In genomic region chr6:82419088-82419720, GRCh38 we compare ENCODE assay signal across 14 cellular contexts. TPM values are rescaled to one million over a fixed set of nuclear protein-coding genes. Genes with fewer than 3 reads are reported as not detected.
DNase-seq lines count a peak whose midpoint lies in the region; ATAC-seq and TF ChIP-seq lines count a peak whose summit lies in the region.
"Had no signal": no experiment of that assay in that cellular context is flagged by ENCODE, and none has a peak within 500 bp of the region (broad histone marks: within the 10 kb centered on the region; RNA-seq: fewer than 3 reads in every experiment).

No MANE protein-coding gene starts in this region.

- H3K4me1 ChIP-seq in SJCRH30 (no peaks in the 10 kb centered on the region), SK-N-SH (ENCODE audit: control insufficient read depth in 1 of 2, insufficient read depth in 2 of 2, low read depth in 1 of 2, low read length in 1 of 2) (no peaks in the 10 kb centered on the region)
- H3K4me1 ChIP-seq: parathyroid adenoma had no signal

- DNase-seq in GM13977 (ENCODE audit: low spot score) (peak; percentile 21), COLO829 (ENCODE audit: low spot score) (no peak), SJCRH30 (no peak), SK-N-SH (no peak)
- DNase-seq: activated naive CD4-positive, alpha-beta T cell treated with Interleukin-2 at 50 U/mL for 16 hours; AML-193; NCI-H345; stimulated activated CD4-positive, alpha-beta T cell treated with anti-CD3 and anti-CD28 coated beads, Interleukin-1b, Interleukin-23, amount 100 ng/mL, for 48 hours; stimulated activated naive B cell treated with anti-CD40 and anti-IgM and Interleukin-4, amounts not matched to agents 10 μg/mL and 1 μg/mL and 100 μg/mL, for 72 hours had no signal

- H3K9me2 ChIP-seq in SK-N-SH, result no peaks in the 10 kb centered on the region

- H3K9ac ChIP-seq in SK-N-SH, result no peak overlapping the region
- H3K9ac ChIP-seq: parathyroid adenoma had no signal

- no peak overlapping the region for H3K4me2 ChIP-seq in SK-N-SH

- in situ Hi-C loops in GM13977 (cut with MboI; ENCODE audit: low pct_unique_long_range_greater_than_20kb, low sequenced_read_pairs, unreplicated experiment), result no loop called here

- no peaks in the 10 kb centered on the region for H4K20me1 ChIP-seq in SK-N-SH (ENCODE audit: insufficient read depth)

- no peaks in the 10 kb centered on the region for H3K79me2 ChIP-seq in SK-N-SH (ENCODE audit: insufficient read depth)
- H3K79me2 ChIP-seq: parathyroid adenoma had no signal

- peak; percentile 43 for ATAC-seq in GM19463 (IDR thresholded peaks at IDR 0.05; ENCODE audit: unreplicated experiment)
- ATAC-seq in HG02870 (IDR thresholded peaks at IDR 0.05; ENCODE audit: unreplicated experiment), result peak; percentile 92
- ATAC-seq in HG03571 (IDR thresholded peaks at IDR 0.05; ENCODE audit: unreplicated experiment), result peak; percentile 56
- ATAC-seq in HG03139 (IDR thresholded peaks at IDR 0.05; ENCODE audit: unreplicated experiment), result no peak
- ATAC-seq: stimulated activated naive B cell treated with anti-CD40 and anti-IgM and Interleukin-4, amounts not matched to agents 10 μg/mL and 1 μg/mL and 100 μg/mL, for 72 hours had no signal

- TF ChIP-seq RAD21 in SK-N-SH (IDR thresholded peaks at IDR 0.05; ENCODE audit: low read length), result no peak

- H2AFZ ChIP-seq in SK-N-SH (ENCODE audit: low read depth), result no peak overlapping the region
- H2AFZ ChIP-seq: parathyroid adenoma had no signal

- TF ChIP-seq EP300 in SK-N-SH (IDR thresholded peaks at IDR 0.05; ENCODE audit: borderline replicate concordance in 1 of 2, low read depth in 1 of 2, low read length in 1 of 2), result no peak

- TF ChIP-seq CTCF in GM13977 (IDR thresholded peaks at IDR 0.05; ENCODE audit: extremely low read depth, insufficient read depth, missing control alignments) (no peak), SK-N-SH (IDR thresholded peaks at IDR 0.05) (no peak)

- H3K4me3 ChIP-seq in SJCRH30 (no peak overlapping the region), SK-N-SH (ENCODE audit: low read depth in 2 of 2, low read length in 1 of 2) (no peak overlapping the region)

- CTCF ChIA-PET in SK-N-SH (lab: Yijun Ruan, JAX), result no interaction called here

- POLR2A ChIA-PET in SK-N-SH (lab: Yijun Ruan, JAX), result no interaction called here

- peaks cover 6% of the 10 kb centered on the region for H3F3A ChIP-seq in SK-N-SH (replicated peaks; ENCODE audit: insufficient read depth)

- H3K27ac ChIP-seq in SJCRH30, result no peak overlapping the region
- no peak overlapping the region for H3K27ac ChIP-seq in SK-N-SH (ENCODE audit: low read depth in 2 of 2, low read length in 1 of 2)
- H3K27ac ChIP-seq: parathyroid adenoma had no signal

- H3K27me3 ChIP-seq in SJCRH30, result no peaks in the 10 kb centered on the region
- H3K27me3 ChIP-seq in SK-N-SH (ENCODE audit: insufficient read depth), result no peaks in the 10 kb centered on the region

- H3K9me3 ChIP-seq in SJCRH30 (replicated peaks) (no peaks in the 10 kb centered on the region), SK-N-SH (no peaks in the 10 kb centered on the region)

- H3K36me3 ChIP-seq in SJCRH30 (no peaks in the 10 kb centered on the region), SK-N-SH (replicated peaks in 1 of 2; ENCODE audit: control insufficient read depth in 1 of 2, insufficient read depth in 2 of 2, low read length in 1 of 2) (no peaks in the 10 kb centered on the region)

- 92% methylated on average over 3 of the region's 3 CpGs for WGBS in SK-N-SH (ENCODE audit: low lambda C conversion rate)

TF ChIP-seq in SK-N-SH, 30 proteins besides CTCF, POLR2A, EP300 and RAD21:
- TF ChIP-seq MAX (IDR thresholded peaks at IDR 0.05; ENCODE audit: low read depth), result no peak
- TF ChIP-seq FOSL2 (IDR thresholded peaks at IDR 0.05; ENCODE audit: borderline replicate concordance, low read depth), result no peak
- TF ChIP-seq TAF1 (IDR thresholded peaks at IDR 0.05; ENCODE audit: borderline replicate concordance, low read depth, low read length), result no peak
- TF ChIP-seq NFIC (IDR thresholded peaks at IDR 0.05; ENCODE audit: borderline replicate concordance), result no peak
- TF ChIP-seq, protein P1, sequence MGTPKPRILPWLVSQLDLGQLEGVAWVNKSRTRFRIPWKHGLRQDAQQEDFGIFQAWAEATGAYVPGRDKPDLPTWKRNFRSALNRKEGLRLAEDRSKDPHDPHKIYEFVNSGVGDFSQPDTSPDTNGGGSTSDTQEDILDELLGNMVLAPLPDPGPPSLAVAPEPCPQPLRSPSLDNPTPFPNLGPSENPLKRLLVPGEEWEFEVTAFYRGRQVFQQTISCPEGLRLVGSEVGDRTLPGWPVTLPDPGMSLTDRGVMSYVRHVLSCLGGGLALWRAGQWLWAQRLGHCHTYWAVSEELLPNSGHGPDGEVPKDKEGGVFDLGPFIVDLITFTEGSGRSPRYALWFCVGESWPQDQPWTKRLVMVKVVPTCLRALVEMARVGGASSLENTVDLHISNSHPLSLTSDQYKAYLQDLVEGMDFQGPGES (IDR thresholded peaks at IDR 0.05; ENCODE audit: low read depth, low read length), result no peak
- no peak for TF ChIP-seq EZH2phosphoT487 (IDR thresholded peaks at IDR 0.05; ENCODE audit: borderline replicate concordance, low read depth)

RNA-seq across cellular contexts. Expression of gene TPBG, which starts 55.6 kb away (rescaled TPM):
- 47.2 and 49.9 TPM in 2 replicates for total RNA-seq in SJCRH30 (2014; rRNA removed; shearing (Covaris generic))
- polyA plus RNA-seq in SK-N-SH (2012; rRNA removed), result 128 and 147 TPM in 2 replicates
- 94.4 and 101 TPM in 2 replicates for polyA plus RNA-seq in SK-N-SH (2012; cell fraction: cytosol; rRNA removed)
- 324 and 365 TPM in 2 replicates for polyA plus RNA-seq in SK-N-SH (2012; cell fraction: nucleus; rRNA removed)
